8 cellular contexts compared by ENCODE assay signal in the genomic region with DNA sequence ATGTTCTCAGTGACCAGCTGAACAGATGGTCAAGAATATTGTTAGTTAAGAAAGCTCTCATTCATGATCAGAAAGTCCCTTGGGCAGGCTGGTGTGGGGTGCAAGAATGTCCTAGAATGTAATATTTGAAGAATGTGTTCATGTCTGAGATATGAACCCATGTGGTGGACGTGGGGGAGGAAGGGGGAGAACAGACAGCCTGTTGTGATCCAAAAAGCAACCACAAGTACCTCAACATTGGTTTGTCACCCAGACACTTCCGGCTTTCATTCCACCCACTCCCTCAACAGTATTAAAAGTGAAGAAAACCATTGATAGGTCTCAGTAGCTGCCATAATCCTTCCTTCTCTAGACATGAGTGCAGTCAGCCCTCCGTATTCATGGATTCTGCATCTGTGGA.
A peak's percentile ranks its signal among the peaks of the same experiment; 100 is the strongest.
DNase-seq lines count a peak whose midpoint lies in the region; ATAC-seq and TF ChIP-seq lines count a peak whose summit lies in the region.

No MANE protein-coding gene starts in this region.

- no peaks in the 10 kb centered on the region for H3K4me1 ChIP-seq in endodermal cell (ENCODE audit: control insufficient read depth, insufficient read depth, low read length)

- H3K36me3 ChIP-seq in endodermal cell (ENCODE audit: control insufficient read depth, insufficient read depth, low read length), result peaks cover 6% of the 10 kb centered on the region

- no peak overlapping the region for H3K9ac ChIP-seq in endodermal cell (ENCODE audit: extremely low read depth, low read length, poor library complexity, severe bottlenecking)

- H3K4me3 ChIP-seq in AG10803 (ENCODE audit: low read length) (no peak overlapping the region), endodermal cell (ENCODE audit: low read length) (no peak overlapping the region)

- H3K36me3 Mint-ChIP-seq in glutamatergic neuron (ENCODE audit: unreplicated experiment) (no peaks in the 10 kb centered on the region), endodermal cell (ENCODE audit: low read depth) (peaks cover 5% of the 10 kb centered on the region)

- H3K27me3 Mint-ChIP-seq in glutamatergic neuron (ENCODE audit: unreplicated experiment) (peaks cover 16% of the 10 kb centered on the region), endodermal cell (ENCODE audit: insufficient read depth) (no peaks in the 10 kb centered on the region)

- 94% methylated on average over 3 of the region's 3 CpGs; no CpG with 5 or more reads in 1 of the 2 experiments for WGBS in endodermal cell (ENCODE audit: insufficient coverage in 1 of 2, insufficient read length in 1 of 2), 2 experiments

- peak; percentile 99 for DNase-seq in AG10803 (ENCODE audit: low read depth)
- DNase-seq in HS-27A (ENCODE audit: low read depth), result peak; percentile 79
- DNase-seq in activated CD8-positive, alpha-beta memory T cell treated with anti-CD3 and anti-CD28 coated beads for 4 hours (ENCODE audit: low read depth in 2 of 2), result peak; percentile 21 to 55
- no peak for DNase-seq in glutamatergic neuron
- DNase-seq in stimulated activated CD8-positive, alpha-beta memory T cell treated with anti-CD3 and anti-CD28 coated beads, Interleukin-7, amount 100 ng/mL, for 24 hours (ENCODE audit: low read depth), result peak; percentile 26
- DNase-seq in NCI-H226, result no peak
- no peak for DNase-seq in endodermal cell

- no peak overlapping the region for H3K27ac ChIP-seq in endodermal cell (ENCODE audit: low read depth, low read length)

- no peaks in the 10 kb centered on the region for H3K9me3 ChIP-seq in endodermal cell (ENCODE audit: control insufficient read depth, low read length)

- H3K4me3 Mint-ChIP-seq in glutamatergic neuron (ENCODE audit: unreplicated experiment), result peak overlapping the region; percentile 68
- H3K4me3 Mint-ChIP-seq in endodermal cell, result no peak overlapping the region

- H3K9me3 Mint-ChIP-seq in glutamatergic neuron (ENCODE audit: unreplicated experiment) (peaks cover 27% of the 10 kb centered on the region), endodermal cell (no peaks in the 10 kb centered on the region)

- H3K4me1 Mint-ChIP-seq in glutamatergic neuron (ENCODE audit: low read depth, unreplicated experiment) (peaks cover 35% of the 10 kb centered on the region), endodermal cell (peaks cover 20% of the 10 kb centered on the region)

- no peaks in the 10 kb centered on the region for H3K27me3 ChIP-seq in endodermal cell (ENCODE audit: control insufficient read depth, insufficient read depth, low read length, poor library complexity, severe bottlenecking)

- peak overlapping the region; percentile 94 for H3K27ac Mint-ChIP-seq in glutamatergic neuron (ENCODE audit: unreplicated experiment)
- no peak overlapping the region for H3K27ac Mint-ChIP-seq in endodermal cell

- ATAC-seq in GM19452 (IDR thresholded peaks at IDR 0.05; ENCODE audit: unreplicated experiment), result peak; percentile 96

- TF ChIP-seq CTCF in AG10803 (conservative IDR thresholded peaks at IDR 0.05; ENCODE audit: low read length), result no peak
- no peak for TF ChIP-seq CTCF in glutamatergic neuron (IDR thresholded peaks at IDR 0.05; ENCODE audit: partially characterized antibody, unreplicated experiment)
- TF ChIP-seq CTCF in endodermal cell (conservative IDR thresholded peaks at IDR 0.05), result no peak

Comparison
In these comparisons a context has a peak if more than half of its experiments do, and no peak if none do; other contexts are left out.
1. DNase-seq: peak in AG10803 (single experiment), HS-27A (single experiment), activated CD8-positive, alpha-beta memory T cell treated with anti-CD3 and anti-CD28 coated beads for 4 hours (2 of 2) and stimulated activated CD8-positive, alpha-beta memory T cell treated with anti-CD3 and anti-CD28 coated beads, Interleukin-7, amount 100 ng/mL, for 24 hours (single experiment); none in glutamatergic neuron (single experiment), NCI-H226 (single experiment) and endodermal cell (single experiment).